Comparison of ENCODE assay signal across 9 cellular contexts in genomic region chrX:102934624-102935023, GRCh38. TPM values are rescaled to one million over a fixed set of nuclear protein-coding genes. Genes with fewer than 3 reads are reported as not detected.
DNase-seq lines count a peak whose midpoint lies in the region; ATAC-seq and TF ChIP-seq lines count a peak whose summit lies in the region.
"Had no signal": no experiment of that assay in that cellular context is flagged by ENCODE, and none has a peak within 500 bp of the region (broad histone marks: within the 10 kb centered on the region; RNA-seq: fewer than 3 reads in every experiment).

No MANE protein-coding gene starts in this region.

- no peak overlapping the region for H4K8ac ChIP-seq in H9 (replicated peaks; ENCODE audit: insufficient read length, low read depth, low read length)

- H3K27ac ChIP-seq in H9 (ENCODE audit: insufficient read length, low read depth, low read length): no peak overlapping the region

- WGBS in H9 (ENCODE audit: extremely low coverage, insufficient read length, low lambda C conversion rate): no CpG with 5 or more reads among the region's 3 CpGs

- H3K9me3 Mint-ChIP-seq in H9 (peaks cover 52 to 56% of the 10 kb centered on the region in 2 experiments), chondrocyte (ENCODE audit: low read depth) (no peaks in the 10 kb centered on the region)
- H3K9me3 Mint-ChIP-seq: CD8-positive, alpha-beta memory T cell had no signal

- no peak overlapping the region for H3T11ph ChIP-seq in H9 (ENCODE audit: low read length)

- peak; percentile 12 for DNase-seq in NCI-H1092 treated with DMSO at 0.1 percent for 48 hours (lab: John Stamatoyannopoulos, UW)
- DNase-seq in NCI-H1092 (lab: John Stamatoyannopoulos, UW): no peak
- no peak for DNase-seq in H9
- DNase-seq in chondrocyte (ENCODE audit: low spot score): no peak
- peak in 1 of 3 donors; percentile 36 for DNase-seq in mucosa of descending colon
- DNase-seq in GM19240 (ENCODE audit: insufficient read length, low spot score): no peak
- DNase-seq in GF-D8 (lab: John Stamatoyannopoulos, UW): no peak

- H4K5ac ChIP-seq in H9 (ENCODE audit: insufficient read length, low read depth, low read length): no peak overlapping the region

- no peak overlapping the region for H2BK15ac ChIP-seq in H9 (ENCODE audit: low read depth, low read length)

- H3K27ac Mint-ChIP-seq in H9 (no peak overlapping the region), chondrocyte (ENCODE audit: unreplicated experiment) (no peak overlapping the region)

- H3K9ac ChIP-seq in H9 (ENCODE audit: extremely low read depth, insufficient read length, low read length): no peak overlapping the region

- no peaks in the 10 kb centered on the region for H4K20me1 ChIP-seq in H9 (ENCODE audit: control insufficient read depth, insufficient read depth, insufficient read length)

- no peaks in the 10 kb centered on the region for H3K79me2 ChIP-seq in H9 (ENCODE audit: insufficient read depth, low read length)

- ATAC-seq in SK-N-SH treated with all-trans-retinoic acid at 6 μM for 48 hours (peak; percentile 52; the same call in 2 of the 3 replicates), mucosa of descending colon (peak; percentile 54)

- H3K36me3 ChIP-seq in mucosa of descending colon (ENCODE audit: low read depth): no peaks in the 10 kb centered on the region

- H3K23me2 ChIP-seq in H9 (ENCODE audit: insufficient read length, low read depth, low read length, poor library complexity, severe bottlenecking): no peaks in the 10 kb centered on the region

- TF ChIP-seq CTCF in H9 (conservative IDR thresholded peaks at IDR 0.05): peak; percentile 70
- peak; percentile 78 for TF ChIP-seq CTCF in chondrocyte (IDR thresholded peaks at IDR 0.05)
- peak; percentile 27 for TF ChIP-seq CTCF in mucosa of descending colon (IDR thresholded peaks at IDR 0.05)

- H4K91ac ChIP-seq in H9 (ENCODE audit: insufficient read length, low read depth, low read length): no peak overlapping the region

- H2AFZ ChIP-seq in H9 (ENCODE audit: low read length): no peak overlapping the region

- no peak overlapping the region for H3K4me2 ChIP-seq in H9 (ENCODE audit: insufficient read depth, insufficient read length, low read length)

- H3K4me1 ChIP-seq in H9 (ENCODE audit: insufficient read depth, low read length): no peaks in the 10 kb centered on the region; the same call in 1 of the 2 replicates
- no peaks in the 10 kb centered on the region for H3K4me1 ChIP-seq in mucosa of descending colon (ENCODE audit: low read depth)

- no peak overlapping the region for H3K4me3 Mint-ChIP-seq in H9
- no peak overlapping the region for H3K4me3 Mint-ChIP-seq in chondrocyte (ENCODE audit: unreplicated experiment)
- H3K4me3 Mint-ChIP-seq: CD8-positive, alpha-beta memory T cell had no signal

- no peak overlapping the region for H3K56ac ChIP-seq in H9 (ENCODE audit: insufficient read length, low read depth, low read length)

- H2BK120ac ChIP-seq in H9 (ENCODE audit: low read depth, low read length, poor library complexity, severe bottlenecking): no peak overlapping the region

- peaks cover 19% of the 10 kb centered on the region for H3K9me3 ChIP-seq in H9 (ENCODE audit: control insufficient read depth, low read depth, low read length)
- no peaks in the 10 kb centered on the region for H3K9me3 ChIP-seq in mucosa of descending colon

- H3K14ac ChIP-seq in H9 (ENCODE audit: insufficient read depth, low read length): no peak overlapping the region

- no peaks in the 10 kb centered on the region for H3K79me1 ChIP-seq in H9 (ENCODE audit: insufficient read depth, low read depth, low read length, poor library complexity, severe bottlenecking)

- no peaks in the 10 kb centered on the region for H3K27me3 ChIP-seq in H9 (ENCODE audit: insufficient read depth, low read length)

- intact Hi-C loops in mucosa of descending colon (cut with DNase I, micrococcal nuclease): no loop called here

- H3K4me1 Mint-ChIP-seq in H9: peaks cover 0 to 4% of the 10 kb centered on the region in 2 experiments; a peak in 2 of 4 replicates
- H3K4me1 Mint-ChIP-seq in chondrocyte (ENCODE audit: low read depth): no peaks in the 10 kb centered on the region
- H3K4me1 Mint-ChIP-seq: CD8-positive, alpha-beta memory T cell had no signal

- H2BK5ac ChIP-seq in H9 (ENCODE audit: insufficient read length, low read length): no peak overlapping the region

- H3K4ac ChIP-seq in H9 (ENCODE audit: low read depth, low read length): no peak overlapping the region

- H3K36me3 Mint-ChIP-seq in H9 (ENCODE audit: insufficient read depth in 1 of 3, low read depth in 3 of 3) (peaks cover 0 to 2% (median 0%) of the 10 kb centered on the region in 3 experiments; a peak in 1 of 7 replicates), chondrocyte (ENCODE audit: low read depth) (no peaks in the 10 kb centered on the region)
- H3K36me3 Mint-ChIP-seq: CD8-positive, alpha-beta memory T cell had no signal

- H2BK12ac ChIP-seq in H9 (ENCODE audit: insufficient read length, low read depth, low read length): no peak overlapping the region

- H3K18ac ChIP-seq in H9 (ENCODE audit: insufficient read length, low read depth, low read length): no peak overlapping the region

- no peaks in the 10 kb centered on the region for H3K27me3 Mint-ChIP-seq in H9 (ENCODE audit: low read depth)
- no peaks in the 10 kb centered on the region for H3K27me3 Mint-ChIP-seq in chondrocyte (ENCODE audit: low read depth)
- H3K27me3 Mint-ChIP-seq: CD8-positive, alpha-beta memory T cell had no signal

- H3K4me3 ChIP-seq in mucosa of descending colon: no peak overlapping the region

- H2AK5ac ChIP-seq in H9 (ENCODE audit: insufficient read length, low read length): no peak overlapping the region

- no peak overlapping the region for H2BK20ac ChIP-seq in H9 (ENCODE audit: low read depth, low read length, poor library complexity, severe bottlenecking)

- H3K23ac ChIP-seq in H9 (ENCODE audit: insufficient read length, low read depth, low read length): no peak overlapping the region

TF ChIP-seq in SK-N-SH treated with all-trans-retinoic acid at 6 μM for 48 hours, 23 proteins besides CTCF, POLR2A, EP300 and RAD21 (continues in another document):
- TF ChIP-seq ESRRG (CRISPR knock-in tag; IDR thresholded peaks at IDR 0.05): no peak
- TF ChIP-seq RARB (CRISPR knock-in tag; IDR thresholded peaks at IDR 0.05): no peak
- TF ChIP-seq PPARA (CRISPR knock-in tag; IDR thresholded peaks at IDR 0.05; ENCODE audit: borderline replicate concordance): no peak
- no peak for TF ChIP-seq GLIS3 (CRISPR knock-in tag; IDR thresholded peaks at IDR 0.05)
- TF ChIP-seq, protein P1, sequence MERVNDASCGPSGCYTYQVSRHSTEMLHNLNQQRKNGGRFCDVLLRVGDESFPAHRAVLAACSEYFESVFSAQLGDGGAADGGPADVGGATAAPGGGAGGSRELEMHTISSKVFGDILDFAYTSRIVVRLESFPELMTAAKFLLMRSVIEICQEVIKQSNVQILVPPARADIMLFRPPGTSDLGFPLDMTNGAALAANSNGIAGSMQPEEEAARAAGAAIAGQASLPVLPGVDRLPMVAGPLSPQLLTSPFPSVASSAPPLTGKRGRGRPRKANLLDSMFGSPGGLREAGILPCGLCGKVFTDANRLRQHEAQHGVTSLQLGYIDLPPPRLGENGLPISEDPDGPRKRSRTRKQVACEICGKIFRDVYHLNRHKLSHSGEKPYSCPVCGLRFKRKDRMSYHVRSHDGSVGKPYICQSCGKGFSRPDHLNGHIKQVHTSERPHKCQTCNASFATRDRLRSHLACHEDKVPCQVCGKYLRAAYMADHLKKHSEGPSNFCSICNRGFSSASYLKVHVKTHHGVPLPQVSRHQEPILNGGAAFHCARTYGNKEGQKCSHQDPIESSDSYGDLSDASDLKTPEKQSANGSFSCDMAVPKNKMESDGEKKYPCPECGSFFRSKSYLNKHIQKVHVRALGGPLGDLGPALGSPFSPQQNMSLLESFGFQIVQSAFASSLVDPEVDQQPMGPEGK (CRISPR knock-in tag; IDR thresholded peaks at IDR 0.05; ENCODE audit: borderline replicate concordance): no peak
- TF ChIP-seq POU6F1 (CRISPR knock-in tag; IDR thresholded peaks at IDR 0.05; ENCODE audit: borderline replicate concordance, low read depth): no peak
- no peak for TF ChIP-seq ISL1 (CRISPR knock-in tag; IDR thresholded peaks at IDR 0.05)
- no peak for TF ChIP-seq BACH2 (CRISPR knock-in tag; IDR thresholded peaks at IDR 0.05; ENCODE audit: borderline replicate concordance)
- TF ChIP-seq ZC3H10 (CRISPR knock-in tag; IDR thresholded peaks at IDR 0.05): no peak
- no peak for TF ChIP-seq ZFP30 (CRISPR knock-in tag; IDR thresholded peaks at IDR 0.05)
- no peak for TF ChIP-seq ZNF70 (CRISPR knock-in tag; IDR thresholded peaks at IDR 0.05)
- no peak for TF ChIP-seq OSR1 (CRISPR knock-in tag; IDR thresholded peaks at IDR 0.05)
- TF ChIP-seq ZNF565 (CRISPR knock-in tag; conservative IDR thresholded peaks at IDR 0.05; ENCODE audit: low read depth): no peak

RNA-seq across cellular contexts. Expression of gene RAB40AL, which starts 2.4 kb away (rescaled TPM):
- total RNA-seq in H9 (2021) (not detected in 2 replicates), chondrocyte (0.70 to 1.6 TPM in 2 of 3 replicates, not detected in the other), mucosa of descending colon (1 to 10 TPM; 1.1 to 1.4 (median 1.3) TPM)

Comparison
In these comparisons a context has a peak if more than half of its experiments do, and no peak if none do; other contexts are left out.
1. CTCF ChIP-seq: peak in every context shown above with its lines; median percentile 78 in chondrocyte; 70 in H9; 27 in mucosa of descending colon.